Comparison of ENCODE assay signal across 1 cellular context in genomic region chr14:63542231-63542999, GRCh38.
TF ChIP-seq lines count a peak whose summit lies in the region.

No MANE protein-coding gene starts in this region.

TF ChIP-seq in HEK293, 187 proteins besides CTCF, POLR2A, EP300 and RAD21 (continued from another document):
- TF ChIP-seq ZNF280C (tag by site-specific recombination; IDR thresholded peaks at IDR 0.05) (no peak), REPIN1 (tag by site-specific recombination; IDR thresholded peaks at IDR 0.05; ENCODE audit: low read depth) (no peak), ZBTB11 (tag by site-specific recombination; conservative IDR thresholded peaks at IDR 0.05; ENCODE audit: low read depth) (no peak), HOXC10 (CRISPR knock-in tag; IDR thresholded peaks at IDR 0.05) (no peak), ZNF621 (tag by site-specific recombination; IDR thresholded peaks at IDR 0.05) (no peak)
